Comparison of ENCODE assay signal across 7 cellular contexts in the genomic region with DNA sequence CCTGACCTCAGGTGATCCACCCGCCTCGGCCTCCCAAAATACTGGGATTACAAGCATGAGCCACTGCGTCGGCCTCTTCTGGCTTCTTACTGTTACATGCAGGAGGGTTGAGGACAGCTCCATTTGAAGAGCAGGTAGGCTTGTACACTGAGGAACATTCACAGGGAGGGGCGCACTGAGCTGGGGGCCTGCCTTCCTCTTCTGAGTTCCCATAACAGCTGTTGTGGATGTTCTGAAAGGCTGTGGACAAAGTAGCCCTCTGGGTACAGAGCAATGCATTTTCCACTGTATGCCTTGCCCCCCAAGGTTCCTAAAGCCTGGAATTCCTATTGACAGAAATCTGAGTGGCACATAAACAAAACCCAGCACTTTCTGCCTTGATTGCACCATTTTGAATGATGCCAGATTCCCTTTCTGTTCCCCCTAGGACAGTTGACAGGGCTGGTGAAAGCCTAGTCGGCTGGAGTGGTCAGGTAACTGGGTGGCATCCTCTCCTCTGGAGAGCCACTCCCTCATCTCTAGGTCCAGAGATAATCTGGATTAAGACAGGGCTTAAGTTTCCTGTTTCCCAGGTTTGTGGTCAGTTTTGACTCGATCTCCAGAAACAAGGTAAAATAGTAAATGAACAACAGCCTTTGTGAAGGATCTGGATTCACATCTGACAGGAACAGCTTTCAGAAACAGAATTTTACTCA. TPM values are rescaled to one million over a fixed set of nuclear protein-coding genes. Genes with fewer than 3 reads are reported as not detected.
DNase-seq lines count a peak whose midpoint lies in the region; ATAC-seq, FAIRE-seq and TF ChIP-seq lines count a peak whose summit lies in the region.

No MANE protein-coding gene starts in this region.

- no peak for TF ChIP-seq EP300 in H1 (IDR thresholded peaks at IDR 0.05; ENCODE audit: borderline replicate concordance in 1 of 2, low read depth in 2 of 2, low read length in 2 of 2)

- CTCF ChIA-PET in PC-3 (lab: Charles Lee): no interaction called here
- CTCF ChIA-PET in H1 (lab: Charles Lee; ENCODE audit: partially characterized antibody): interaction anchor here (0.6 to 9.6 kb wide), 8 partner anchors 11 to 264 kb away, joined by 3 to 71 read pairs (median 4); no protein-coding TSS in a partner anchor

- H3K14ac ChIP-seq in H1 (ENCODE audit: insufficient read length): no peak overlapping the region

- no peak overlapping the region for H3K4me2 ChIP-seq in DND-41 (ENCODE audit: insufficient read depth, low read length)
- no peak overlapping the region for H3K4me2 ChIP-seq in PC-3 (ENCODE audit: low read length)
- H3K4me2 ChIP-seq in H1 (ENCODE audit: insufficient read depth in 1 of 2, low read depth in 2 of 2, low read length in 2 of 2): peak overlapping the region; percentile 50 to 69; a peak in 1 of 4 replicates

- DNase-seq in DND-41: no peak
- peak; percentile 21 for DNase-seq in PC-3
- no peak for DNase-seq in H1 (ENCODE audit: low read depth in 1 of 2, low spot score in 2 of 2)
- DNase-seq in progenitor cell of endocrine pancreas (ENCODE audit: low spot score, unreplicated experiment): no peak
- DNase-seq in stimulated activated CD4-positive, alpha-beta T cell treated with anti-CD3 and anti-CD28 coated beads, Interleukin-2, amount 100 ng/mL, for 24 hours: no peak
- no peak for DNase-seq in H54 (ENCODE audit: insufficient read length, low spot score)

- H3K9me3 ChIP-seq in DND-41 (ENCODE audit: insufficient read depth, low read length, severe bottlenecking): no peaks in the 10 kb centered on the region
- H3K9me3 ChIP-seq in PC-3 (ENCODE audit: low read length): no peaks in the 10 kb centered on the region
- no peaks in the 10 kb centered on the region for H3K9me3 ChIP-seq in H1 (ENCODE audit: insufficient read depth in 2 of 2, low read depth in 1 of 2, low read length in 1 of 2)

- no peak overlapping the region for H3K4ac ChIP-seq in H1 (replicated peaks; ENCODE audit: insufficient read length, low read depth, low read length)

- H2AFZ ChIP-seq in DND-41 (ENCODE audit: low read depth, low read length): peak overlapping the region; percentile 66; the same call in 1 of the 2 replicates
- no peak overlapping the region; the same call in 1 of the 2 replicates for H2AFZ ChIP-seq in PC-3 (ENCODE audit: low read length)
- no peak overlapping the region for H2AFZ ChIP-seq in H1 (ENCODE audit: low read length)

- peaks cover 8% of the 10 kb centered on the region for H3K23me2 ChIP-seq in H1 (ENCODE audit: low read depth, low read length)

- H3K36me3 ChIP-seq in DND-41 (ENCODE audit: insufficient read depth, low read length) (peaks cover 49% of the 10 kb centered on the region), PC-3 (ENCODE audit: low read depth, low read length) (peaks cover 5% of the 10 kb centered on the region), H1 (ENCODE audit: control insufficient read depth in 2 of 4, insufficient read depth in 4 of 4, low read length in 3 of 4) (peaks cover 5 to 23% (median 11%) of the 10 kb centered on the region in 4 experiments; a peak in 7 of 8 replicates)

- H3K27ac Mint-ChIP-seq in progenitor cell of endocrine pancreas: peak overlapping the region; percentile 64

- H3K4me1 ChIP-seq in DND-41 (ENCODE audit: insufficient read depth, low read length) (peaks cover 28% of the 10 kb centered on the region), PC-3 (ENCODE audit: insufficient read depth, low read length) (peaks cover 4% of the 10 kb centered on the region; the same call in 1 of the 2 replicates), H1 (replicated peaks in 1 of 4; ENCODE audit: control insufficient read depth in 3 of 4, insufficient read depth in 4 of 4, low read length in 3 of 4) (peaks cover 10 to 43% (median 22%) of the 10 kb centered on the region in 4 experiments)

- ATAC-seq in DND-41 (ENCODE audit: insufficient read depth, low read depth): no peak
- ATAC-seq in PC-3: no peak
- no peak for ATAC-seq in HG03520 (IDR thresholded peaks at IDR 0.05; ENCODE audit: unreplicated experiment)

- peaks cover 12% of the 10 kb centered on the region for H3K36me3 Mint-ChIP-seq in progenitor cell of endocrine pancreas (ENCODE audit: insufficient read depth)

- H3K23ac ChIP-seq in H1 (ENCODE audit: insufficient read length): no peak overlapping the region

- H3K9me2 ChIP-seq in PC-3 (replicated peaks; ENCODE audit: low read length): no peaks in the 10 kb centered on the region

- H3K79me1 ChIP-seq in H1 (ENCODE audit: low read depth, low read length): peaks cover 12% of the 10 kb centered on the region

- TF ChIP-seq CTCF in DND-41 (IDR thresholded peaks at IDR 0.05; ENCODE audit: borderline replicate concordance, extremely low read depth, low read length, poor library complexity, severe bottlenecking) (no peak), PC-3 (conservative IDR thresholded peaks at IDR 0.05; ENCODE audit: low read depth, low read length) (no peak), H1 (IDR thresholded peaks at IDR 0.05; ENCODE audit: control extremely low read depth in 1 of 3, insufficient read depth in 1 of 3, low read depth in 1 of 3, low read length in 3 of 3) (no peak), progenitor cell of endocrine pancreas (IDR thresholded peaks at IDR 0.05; ENCODE audit: unreplicated experiment) (no peak)

- peak overlapping the region; percentile 69 for H3K4me3 Mint-ChIP-seq in progenitor cell of endocrine pancreas (ENCODE audit: low read depth)

- H4K20me1 ChIP-seq in DND-41 (ENCODE audit: insufficient read depth, low read length): peaks cover 20% of the 10 kb centered on the region
- no peaks in the 10 kb centered on the region for H4K20me1 ChIP-seq in PC-3 (ENCODE audit: low read length)
- H4K20me1 ChIP-seq in H1 (replicated peaks in 1 of 2; ENCODE audit: control insufficient read depth in 1 of 2, insufficient read depth in 2 of 2, low read length in 2 of 2): peaks cover 3 to 14% of the 10 kb centered on the region in 2 experiments

- no peak for TF ChIP-seq POLR2A in H1 (IDR thresholded peaks at IDR 0.05; ENCODE audit: control extremely low read depth in 1 of 2, low read depth in 2 of 2, low read length in 2 of 2)
- TF ChIP-seq POLR2A in H54 (IDR thresholded peaks at IDR 0.05; ENCODE audit: low read depth, low read length): no peak

- intact Hi-C loops in PC-3 (cut with micrococcal nuclease): loop anchor here (10.0 kb wide), 1 partner anchor 119 kb away; no protein-coding TSS in a partner anchor

- no peak overlapping the region for H4K8ac ChIP-seq in H1 (ENCODE audit: extremely low read depth, insufficient read depth, low read length)

- H3K4me1 Mint-ChIP-seq in progenitor cell of endocrine pancreas (ENCODE audit: low read depth): peaks cover 25% of the 10 kb centered on the region

- H3K27ac ChIP-seq in DND-41 (ENCODE audit: low read length) (no peak overlapping the region), PC-3 (ENCODE audit: low read length) (no peak overlapping the region), H1 (ENCODE audit: low read depth, low read length) (no peak overlapping the region)

- H3K4me3 ChIP-seq in DND-41 (ENCODE audit: low read depth in 1 of 2, low read length in 2 of 2) (no peak overlapping the region), PC-3 (ENCODE audit: low read length) (no peak overlapping the region), H1 (ENCODE audit: extremely low read depth in 1 of 4, insufficient read depth in 2 of 4, low read depth in 3 of 4, low read length in 4 of 4) (peak overlapping the region in 1 of 4 experiments; percentile 51; a peak in 1 of 8 replicates)

- H4K91ac ChIP-seq in H1 (replicated peaks; ENCODE audit: insufficient read length, low read length): no peak overlapping the region

- no TSS peak for BruUV-seq in PC-3 (replicated peaks; lab: Mats Ljungman, UMichigan)

- no peak overlapping the region for H2BK15ac ChIP-seq in H1 (ENCODE audit: low read length)

- peaks cover 7% of the 10 kb centered on the region for H3F3A ChIP-seq in PC-3 (ENCODE audit: low read length, unreplicated experiment)

- H3K79me2 ChIP-seq in DND-41 (ENCODE audit: insufficient read depth, low read length): peaks cover 9% of the 10 kb centered on the region; the same call in 1 of the 2 replicates
- H3K79me2 ChIP-seq in PC-3 (ENCODE audit: low read length): peaks cover 5% of the 10 kb centered on the region; the same call in 1 of the 2 replicates
- peaks cover 0 to 25% of the 10 kb centered on the region in 2 experiments; a peak in 2 of 4 replicates for H3K79me2 ChIP-seq in H1 (ENCODE audit: control insufficient read depth in 1 of 2, insufficient read depth in 2 of 2, low read length in 2 of 2)

- H3K9ac ChIP-seq in DND-41 (ENCODE audit: low read depth, low read length): no peak overlapping the region
- H3K9ac ChIP-seq in PC-3 (ENCODE audit: low read length): no peak overlapping the region
- no peak overlapping the region for H3K9ac ChIP-seq in H1 (replicated peaks in 1 of 4; ENCODE audit: extremely low read depth in 1 of 4, low read depth in 3 of 4, low read length in 3 of 4)

- H2BK20ac ChIP-seq in H1 (ENCODE audit: low read length): 0 out of 2 replicates have a peak overlapping the region, but pooled peaks have one; percentile 6

- H3K18ac ChIP-seq in H1 (ENCODE audit: extremely low read depth, low read length): peak overlapping the region; percentile 11

- H3K27me3 ChIP-seq in DND-41 (ENCODE audit: insufficient read depth, low read length, poor library complexity) (no peaks in the 10 kb centered on the region), PC-3 (ENCODE audit: low read length) (no peaks in the 10 kb centered on the region), H1 (replicated peaks in 1 of 4; ENCODE audit: control insufficient read depth in 3 of 4, extremely low read depth in 1 of 4, insufficient read depth in 3 of 4, low read length in 3 of 4) (no peaks in the 10 kb centered on the region; a peak in 2 of 7 replicates)

- no peak overlapping the region for H2AK5ac ChIP-seq in H1 (ENCODE audit: low read depth, low read length)

- H4K5ac ChIP-seq in H1 (ENCODE audit: insufficient read length, low read depth, low read length): no peak overlapping the region

- H3K56ac ChIP-seq in H1 (replicated peaks; ENCODE audit: insufficient read length, low read depth, low read length): no peak overlapping the region

- FAIRE-seq in H1 (lab: Jason Lieb, UNC) (no peak), H54 (lab: Jason Lieb, UNC) (no peak)

- no peak overlapping the region for H2BK12ac ChIP-seq in H1 (ENCODE audit: low read depth, low read length)

- WGBS in H1 (ENCODE audit: extremely low coverage in 1 of 2, insufficient coverage in 1 of 2, insufficient read length in 1 of 2, insufficient replicate concordance in 2 of 2, low coverage in 1 of 2, low lambda C conversion rate in 2 of 2, missing lambda C conversion rate in 1 of 2), 2 experiments: 88% methylated on average over 7 of the region's 7 CpGs; no CpG with 5 or more reads in 1 of the 2 experiments

- H3K9me3 Mint-ChIP-seq in progenitor cell of endocrine pancreas (ENCODE audit: low read depth): no peaks in the 10 kb centered on the region

- POLR2A ChIA-PET in PC-3 (lab: Charles Lee; ENCODE audit: unreplicated experiment): no interaction called here
- POLR2A ChIA-PET in H1 (lab: Charles Lee; ENCODE audit: partially characterized antibody): interaction anchor here (0.7 to 5.4 kb wide), 11 partner anchors 8 to 137 kb away, joined by 3 to 35 read pairs (median 5); partner anchors contain the start of gene PSMD11

- H2BK120ac ChIP-seq in H1 (replicated peaks; ENCODE audit: low read depth, low read length): no peak overlapping the region

- H2BK5ac ChIP-seq in H1 (ENCODE audit: low read depth, low read length): no peak overlapping the region

- no peaks in the 10 kb centered on the region for H3K27me3 Mint-ChIP-seq in progenitor cell of endocrine pancreas

- TF ChIP-seq RAD21 in H1 (IDR thresholded peaks at IDR 0.05 in 1 of 2, conservative IDR thresholded peaks at IDR 0.05 in 1 of 2; ENCODE audit: low read depth in 2 of 2, low read length in 2 of 2): no peak

RNA-seq across cellular contexts. Expression of gene CDK5R1, which starts 1.4 kb away (rescaled TPM):
- total RNA-seq in PC-3 (2014; rRNA removed): 1.7 and 3.0 TPM in 2 replicates
- 9.9 and 10.7 TPM in 2 replicates for total RNA-seq in H1 (2021; fragmentation: NEBNext Ultra II Directional; extraction: Animal tissue kit (Norgen Biotek cat#: 25700))
- 2.7 and 4.3 TPM in 2 replicates for polyA plus RNA-seq in H1 (2011; rRNA removed)
- polyA plus RNA-seq in H1 (2011; cell fraction: cytosol; rRNA removed): 3.6 TPM
- 4.5 TPM for polyA plus RNA-seq in H1 (2011; cell fraction: nucleus; rRNA removed)
- polyA plus RNA-seq in H1 (2012, experiment 1 of 2): 5.2 to 6.6 TPM (median 6.3 TPM) in 4 replicates
- 4.9 TPM for polyA plus RNA-seq in H1 (2012, experiment 2 of 2)
- 4.8 TPM for polyA plus RNA-seq in H1 (2013, experiment 1 of 2)
- polyA plus RNA-seq in H1 (2013, experiment 2 of 2): 4.8 TPM
- 2.8 and 4.6 TPM in 2 replicates for polyA minus RNA-seq in H1 (2011; rRNA and poly(A)+ RNA removed)
- polyA minus RNA-seq in H1 (2011; cell fraction: cytosol; rRNA and poly(A)+ RNA removed): 6.5 TPM
- polyA minus RNA-seq in H1 (2011; cell fraction: nucleus; rRNA and poly(A)+ RNA removed): 4.7 TPM
- total RNA-seq in progenitor cell of endocrine pancreas: 6.1 and 6.2 TPM in 2 replicates

RNA-seq across cellular contexts. Expression of gene PSMD11, which starts 41.1 kb away (rescaled TPM):
- 160 and 163 TPM in 2 replicates for total RNA-seq in PC-3 (2014; rRNA removed)
- 171 and 175 TPM in 2 replicates for total RNA-seq in H1 (2021; fragmentation: NEBNext Ultra II Directional; extraction: Animal tissue kit (Norgen Biotek cat#: 25700))
- polyA plus RNA-seq in H1 (2011; rRNA removed): 49.0 and 68.4 TPM in 2 replicates
- 82.0 TPM for polyA plus RNA-seq in H1 (2011; cell fraction: cytosol; rRNA removed)
- polyA plus RNA-seq in H1 (2011; cell fraction: nucleus; rRNA removed): 64.6 TPM
- 148 to 209 TPM (median 158 TPM) in 4 replicates for polyA plus RNA-seq in H1 (2012, experiment 1 of 2)
- polyA plus RNA-seq in H1 (2012, experiment 2 of 2): 48.7 TPM
- 147 TPM for polyA plus RNA-seq in H1 (2013, experiment 1 of 2)
- 151 TPM for polyA plus RNA-seq in H1 (2013, experiment 2 of 2)
- polyA minus RNA-seq in H1 (2011; rRNA and poly(A)+ RNA removed): 202 and 260 TPM in 2 replicates
- polyA minus RNA-seq in H1 (2011; cell fraction: cytosol; rRNA and poly(A)+ RNA removed): 72.1 TPM
- 81.8 TPM for polyA minus RNA-seq in H1 (2011; cell fraction: nucleus; rRNA and poly(A)+ RNA removed)
- 110 and 113 TPM in 2 replicates for total RNA-seq in progenitor cell of endocrine pancreas

Comparison
In these comparisons a context has a peak if more than half of its experiments do, and no peak if none do; other contexts are left out.
1. H3K4me2 ChIP-seq: peak in H1 (2 of 2); none in DND-41 (single experiment) and PC-3 (single experiment).